ENCODE assay signal across 9 cellular contexts in the genomic region with DNA sequence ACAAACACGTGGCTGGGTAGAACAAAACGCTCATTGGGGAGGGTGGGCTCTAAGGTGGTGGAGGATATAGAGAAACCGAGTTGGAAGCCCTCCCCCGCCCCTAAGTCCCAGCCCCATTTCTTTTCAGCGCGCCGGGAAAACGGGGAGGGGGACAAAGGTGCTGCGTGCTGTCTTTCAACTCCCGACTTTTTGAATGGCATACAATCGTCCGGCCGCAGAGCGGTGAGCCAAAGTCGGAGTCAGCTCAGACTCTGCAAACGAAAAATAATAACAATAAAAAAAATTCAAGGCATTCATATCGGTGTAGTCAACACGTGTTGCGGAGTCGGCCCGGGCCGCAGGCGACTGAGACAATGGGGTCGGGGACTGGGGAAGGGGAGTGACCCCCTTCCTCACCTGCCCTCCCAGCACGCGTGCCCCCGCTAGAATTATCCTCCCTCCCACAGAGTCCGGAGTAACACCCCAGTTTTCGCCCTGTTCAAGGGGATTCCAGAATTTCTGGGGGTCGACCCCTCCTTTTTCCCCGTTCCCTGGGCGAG. TPM values are rescaled to one million over a fixed set of nuclear protein-coding genes. Genes with fewer than 3 reads are reported as not detected.
DNase-seq lines count a peak whose midpoint lies in the region; ATAC-seq and TF ChIP-seq lines count a peak whose summit lies in the region.
"Had no signal": no experiment of that assay in that cellular context is flagged by ENCODE, and none has a peak within 500 bp of the region (broad histone marks: within the 10 kb centered on the region; RNA-seq: fewer than 3 reads in every experiment).

No MANE protein-coding gene starts in this region.

- H4K20me1 ChIP-seq in OCI-LY7 (ENCODE audit: insufficient read depth, low read length) = peaks cover 5% of the 10 kb centered on the region; the same call in 1 of the 2 replicates

- H3K9me3 ChIP-seq in OCI-LY7 (ENCODE audit: low read length) = no peaks in the 10 kb centered on the region
- H3K9me3 ChIP-seq in skeletal muscle satellite cell (replicated peaks; ENCODE audit: low read length) = no peaks in the 10 kb centered on the region

- H3K4me2 ChIP-seq in OCI-LY7 (ENCODE audit: low read length) (peak overlapping the region; percentile 70), skeletal muscle satellite cell (ENCODE audit: low read length) (peak overlapping the region; percentile 81)

- H3K36me3 ChIP-seq in OCI-LY7 (ENCODE audit: insufficient read depth, low read length) (peaks cover 13% of the 10 kb centered on the region), skeletal muscle satellite cell (ENCODE audit: insufficient read depth, low read length) (no peaks in the 10 kb centered on the region)

- no peaks in the 10 kb centered on the region for H3K9me3 Mint-ChIP-seq in activated CD4-positive, alpha-beta memory T cell treated with anti-CD3 and anti-CD28 coated beads, Interleukin-2, amount 10 ng/mL, durations not matched to agents 7 days and 5 days
- H3K9me3 Mint-ChIP-seq in activated CD4-positive, alpha-beta memory T cell treated with anti-CD3 and anti-CD28 coated beads for 36 hours = no peaks in the 10 kb centered on the region
- no peaks in the 10 kb centered on the region for H3K9me3 Mint-ChIP-seq in effector memory CD8-positive, alpha-beta T cell

- H3K4me3 ChIP-seq in OCI-LY7 (ENCODE audit: low read depth, low read length, poor library complexity, severe bottlenecking) (peak overlapping the region; percentile 83), skeletal muscle satellite cell (ENCODE audit: low read length) (peak overlapping the region; percentile 85)

- DNase-seq in activated CD4-positive, alpha-beta memory T cell treated with anti-CD3 and anti-CD28 coated beads, Interleukin-2, amount 10 ng/mL, durations not matched to agents 7 days and 5 days = no peak
- no peak for DNase-seq in activated CD4-positive, alpha-beta memory T cell treated with anti-CD3 and anti-CD28 coated beads for 36 hours
- peak; percentile 24 for DNase-seq in OCI-LY7 (ENCODE audit: low spot score)
- DNase-seq in erythroblast (lab: John Stamatoyannopoulos, UW) = peak; percentile 50 to 62
- no peak for DNase-seq in effector memory CD8-positive, alpha-beta T cell
- DNase-seq: NCI-H1092 had no signal

- peak overlapping the region; percentile 70; the same call in 1 of the 2 replicates for H2AFZ ChIP-seq in OCI-LY7 (ENCODE audit: low read length)

- H3K4me1 Mint-ChIP-seq in activated CD4-positive, alpha-beta memory T cell treated with anti-CD3 and anti-CD28 coated beads, Interleukin-2, amount 10 ng/mL, durations not matched to agents 7 days and 5 days = peaks cover 31% of the 10 kb centered on the region
- H3K4me1 Mint-ChIP-seq in activated CD4-positive, alpha-beta memory T cell treated with anti-CD3 and anti-CD28 coated beads for 36 hours (ENCODE audit: low read depth) = peaks cover 30% of the 10 kb centered on the region
- peaks cover 19 to 20% of the 10 kb centered on the region in 2 donors for H3K4me1 Mint-ChIP-seq in effector memory CD8-positive, alpha-beta T cell (ENCODE audit: low read depth in 2 of 2)

- H3K4me1 ChIP-seq in OCI-LY7 (ENCODE audit: insufficient read depth, low read length, poor library complexity, severe bottlenecking) (peaks cover 7% of the 10 kb centered on the region), skeletal muscle satellite cell (ENCODE audit: control insufficient read depth, insufficient read depth, low read length) (peaks cover 20% of the 10 kb centered on the region)

- H3K27ac ChIP-seq in OCI-LY7 (ENCODE audit: low read depth, low read length, poor library complexity, severe bottlenecking) = no peak overlapping the region

- H3K4me3 Mint-ChIP-seq in activated CD4-positive, alpha-beta memory T cell treated with anti-CD3 and anti-CD28 coated beads, Interleukin-2, amount 10 ng/mL, durations not matched to agents 7 days and 5 days = peak overlapping the region; percentile 14
- no peak overlapping the region for H3K4me3 Mint-ChIP-seq in activated CD4-positive, alpha-beta memory T cell treated with anti-CD3 and anti-CD28 coated beads for 36 hours
- peak overlapping the region in 1 of 2 donors; percentile 32 for H3K4me3 Mint-ChIP-seq in effector memory CD8-positive, alpha-beta T cell

- peaks cover 28% of the 10 kb centered on the region for H3K79me2 ChIP-seq in OCI-LY7 (ENCODE audit: insufficient read depth, low read depth, low read length)

- intact Hi-C loops in activated CD4-positive, alpha-beta memory T cell treated with anti-CD3 and anti-CD28 coated beads for 36 hours (cut with micrococcal nuclease) = loop anchor here (10.0 kb wide), 1 partner anchor 271 kb away; the partner anchor contains the start of genes HOXB13, PRAC1 and PRAC2
- intact Hi-C loops in OCI-LY7 (cut with micrococcal nuclease; ENCODE audit: unreplicated experiment) = no loop called here

- no peak overlapping the region for H3K27ac Mint-ChIP-seq in activated CD4-positive, alpha-beta memory T cell treated with anti-CD3 and anti-CD28 coated beads, Interleukin-2, amount 10 ng/mL, durations not matched to agents 7 days and 5 days
- no peak overlapping the region for H3K27ac Mint-ChIP-seq in activated CD4-positive, alpha-beta memory T cell treated with anti-CD3 and anti-CD28 coated beads for 36 hours
- H3K27ac Mint-ChIP-seq in effector memory CD8-positive, alpha-beta T cell = peak overlapping the region in 1 of 2 donors; percentile 47

- no peak for TF ChIP-seq CTCF in OCI-LY7 (conservative IDR thresholded peaks at IDR 0.05; ENCODE audit: low read length)

- ATAC-seq in activated CD4-positive, CD25-positive, alpha-beta regulatory T cell treated with anti-CD3 and anti-CD28 coated beads, Interleukin-2, amount 50 U/mL, for 24 hours = no peak
- no peak for ATAC-seq in HG03439 (IDR thresholded peaks at IDR 0.05; ENCODE audit: unreplicated experiment)
- no peak for ATAC-seq in effector memory CD8-positive, alpha-beta T cell (replicated peaks)

- POLR2A ChIA-PET in activated CD4-positive, alpha-beta memory T cell treated with anti-CD3 and anti-CD28 coated beads, Interleukin-2, amount 10 ng/mL, durations not matched to agents 7 days and 5 days (lab: Charles Lee) = no interaction called here
- POLR2A ChIA-PET in activated CD4-positive, alpha-beta memory T cell treated with anti-CD3 and anti-CD28 coated beads for 36 hours (lab: Charles Lee) = interaction anchor here (0.6 kb wide), 1 partner anchor 582 kb away, joined by 3 read pairs; no protein-coding TSS in a partner anchor
- POLR2A ChIA-PET in OCI-LY7 (lab: Charles Lee) = no interaction called here

- H3K9ac ChIP-seq in skeletal muscle satellite cell (ENCODE audit: low read depth, low read length) = no peak overlapping the region

- peaks cover 79% of the 10 kb centered on the region for H3K27me3 Mint-ChIP-seq in activated CD4-positive, alpha-beta memory T cell treated with anti-CD3 and anti-CD28 coated beads, Interleukin-2, amount 10 ng/mL, durations not matched to agents 7 days and 5 days
- H3K27me3 Mint-ChIP-seq in activated CD4-positive, alpha-beta memory T cell treated with anti-CD3 and anti-CD28 coated beads for 36 hours = peaks cover 68% of the 10 kb centered on the region
- H3K27me3 Mint-ChIP-seq in effector memory CD8-positive, alpha-beta T cell = peaks cover 87 to 93% of the 10 kb centered on the region in 2 donors

- TF ChIP-seq POLR2A in erythroblast (IDR thresholded peaks at IDR 0.05; ENCODE audit: low read length) = no peak

- H3K36me3 Mint-ChIP-seq in activated CD4-positive, alpha-beta memory T cell treated with anti-CD3 and anti-CD28 coated beads, Interleukin-2, amount 10 ng/mL, durations not matched to agents 7 days and 5 days (ENCODE audit: low read depth) = no peaks in the 10 kb centered on the region
- no peaks in the 10 kb centered on the region for H3K36me3 Mint-ChIP-seq in activated CD4-positive, alpha-beta memory T cell treated with anti-CD3 and anti-CD28 coated beads for 36 hours
- H3K36me3 Mint-ChIP-seq in effector memory CD8-positive, alpha-beta T cell (ENCODE audit: insufficient read depth) = peaks cover 22% of the 10 kb centered on the region

- peaks cover 62% of the 10 kb centered on the region for H3K27me3 ChIP-seq in skeletal muscle satellite cell (ENCODE audit: control insufficient read depth, insufficient read depth, low read length)

- CTCF ChIA-PET in activated CD4-positive, alpha-beta memory T cell treated with anti-CD3 and anti-CD28 coated beads, Interleukin-2, amount 10 ng/mL, durations not matched to agents 7 days and 5 days (lab: Charles Lee) = no interaction called here
- CTCF ChIA-PET in activated CD4-positive, alpha-beta memory T cell treated with anti-CD3 and anti-CD28 coated beads for 36 hours (lab: Charles Lee) = interaction anchor here (0.6 kb wide), 1 partner anchor 890 kb away, joined by 3 read pairs; no protein-coding TSS in a partner anchor
- CTCF ChIA-PET in OCI-LY7 (lab: Charles Lee; ENCODE audit: unreplicated experiment) = no interaction called here

- BruUV-seq in OCI-LY7 (replicated peaks; lab: Mats Ljungman, UMichigan) = no TSS peak

- H3K9me2 ChIP-seq in OCI-LY7 (ENCODE audit: insufficient read depth, low read length) = no peaks in the 10 kb centered on the region

RNA-seq across cellular contexts. Expression of gene IGF2BP1, which starts 1.8 kb away (rescaled TPM):
- not detected for total RNA-seq in activated CD4-positive, alpha-beta memory T cell treated with anti-CD3 and anti-CD28 coated beads, Interleukin-2, amount 10 ng/mL, durations not matched to agents 7 days and 5 days
- under 1 TPM; 0.22 to 0.29 TPM for total RNA-seq in activated CD4-positive, alpha-beta memory T cell treated with anti-CD3 and anti-CD28 coated beads for 36 hours
- 14.8 and 18.9 TPM in 2 replicates for total RNA-seq in OCI-LY7 (2014; rRNA removed; shearing (Covaris generic))
- 46.4 and 53.8 TPM in 2 replicates for total RNA-seq in OCI-LY7 (2022)
- total RNA-seq in skeletal muscle satellite cell (2012; rRNA removed) = 1.3 and 3.3 TPM in 2 replicates

RNA-seq across cellular contexts. Expression of gene GIP, which starts 27.0 kb away (rescaled TPM):
- total RNA-seq in activated CD4-positive, alpha-beta memory T cell treated with anti-CD3 and anti-CD28 coated beads, Interleukin-2, amount 10 ng/mL, durations not matched to agents 7 days and 5 days = not detected
- not detected for total RNA-seq in activated CD4-positive, alpha-beta memory T cell treated with anti-CD3 and anti-CD28 coated beads for 36 hours
- not detected in 2 replicates for total RNA-seq in OCI-LY7 (2014; rRNA removed; shearing (Covaris generic))
- not detected in 2 replicates for total RNA-seq in OCI-LY7 (2022)
- total RNA-seq in skeletal muscle satellite cell (2012; rRNA removed) = not detected in 2 replicates

RNA-seq across cellular contexts. Expression of gene SNF8, which starts 50.8 kb away (rescaled TPM):
- total RNA-seq in activated CD4-positive, alpha-beta memory T cell treated with anti-CD3 and anti-CD28 coated beads, Interleukin-2, amount 10 ng/mL, durations not matched to agents 7 days and 5 days = 10 to 100 TPM; 94.9 to 97.9 TPM
- 100 to 1,000 TPM in 1 of 2 experiments, 10 to 100 TPM in 1; 93.5 to 105 TPM for total RNA-seq in activated CD4-positive, alpha-beta memory T cell treated with anti-CD3 and anti-CD28 coated beads for 36 hours
- 45.8 and 57.2 TPM in 2 replicates for total RNA-seq in OCI-LY7 (2014; rRNA removed; shearing (Covaris generic))
- 73.3 and 92.2 TPM in 2 replicates for total RNA-seq in OCI-LY7 (2022)
- total RNA-seq in skeletal muscle satellite cell (2012; rRNA removed) = 83.1 and 103 TPM in 2 replicates

Comparison
In these comparisons a context has a peak if more than half of its experiments do, and no peak if none do; other contexts are left out.
1. DNase-seq: peak in OCI-LY7 (single experiment) and erythroblast (2 of 2); none in activated CD4-positive, alpha-beta memory T cell treated with anti-CD3 and anti-CD28 coated beads, Interleukin-2, amount 10 ng/mL, durations not matched to agents 7 days and 5 days (single experiment), activated CD4-positive, alpha-beta memory T cell treated with anti-CD3 and anti-CD28 coated beads for 36 hours (single experiment) and effector memory CD8-positive, alpha-beta T cell (0 of 3).
2. RNA of gene IGF2BP1, which starts 1.8 kb away (total RNA-seq): 14.8 to 53.8 TPM in OCI-LY7; 0.22 to 0.29 TPM in activated CD4-positive, alpha-beta memory T cell treated with anti-CD3 and anti-CD28 coated beads for 36 hours and not detected in activated CD4-positive, alpha-beta memory T cell treated with anti-CD3 and anti-CD28 coated beads, Interleukin-2, amount 10 ng/mL, durations not matched to agents 7 days and 5 days; every median in the first group is over 10 times any median in the second.